ENCODE assay signal across 8 cellular contexts in the genomic region with DNA sequence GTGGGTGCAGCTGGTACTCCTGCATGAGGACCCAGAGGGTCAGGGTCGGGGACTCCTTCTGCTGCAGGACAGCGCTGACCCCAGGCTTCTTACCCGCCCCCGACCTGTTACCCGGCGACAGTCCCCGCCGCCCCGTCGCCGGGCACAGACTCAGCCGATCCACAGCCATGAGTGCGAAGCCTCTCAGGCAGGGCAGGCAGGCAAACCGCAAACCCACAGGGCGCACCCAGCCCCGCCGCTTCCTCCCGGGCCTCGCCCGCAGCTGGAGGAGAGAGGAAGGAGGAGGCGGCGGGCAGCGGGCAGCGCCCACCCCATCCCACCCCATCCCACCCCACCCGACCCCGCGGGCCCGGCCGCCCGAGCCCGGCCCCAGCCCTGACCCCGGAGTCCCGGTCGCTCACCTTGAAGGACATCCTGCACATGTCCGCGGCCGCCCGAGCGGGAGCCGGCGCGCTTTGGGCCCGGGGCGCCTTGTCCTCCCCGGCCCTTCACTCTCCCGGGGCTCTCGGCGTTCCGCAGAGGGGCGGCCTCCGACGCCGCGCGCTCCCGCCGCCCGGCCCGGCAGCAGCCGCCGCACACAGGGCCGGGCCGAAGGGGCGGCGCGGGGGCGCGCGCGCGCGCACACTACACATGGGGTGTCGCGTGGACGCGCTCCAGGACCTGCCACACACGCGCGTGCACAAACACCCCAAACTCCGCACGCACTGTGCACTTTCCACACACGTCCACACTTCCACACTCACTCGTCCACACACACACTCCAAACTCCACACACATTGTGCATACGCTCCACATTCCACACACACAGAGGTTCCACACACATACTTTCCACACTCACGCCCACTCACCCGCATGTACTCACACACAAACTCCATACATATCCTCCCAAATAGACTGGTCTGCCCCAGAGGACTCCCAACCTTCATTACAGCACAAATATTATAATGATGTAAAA. TPM values are rescaled to one million over a fixed set of nuclear protein-coding genes. Genes with fewer than 3 reads are reported as not detected.
A peak's percentile ranks its signal among the peaks of the same experiment; 100 is the strongest.
DNase-seq lines count a peak whose midpoint lies in the region; ATAC-seq, FAIRE-seq and TF ChIP-seq lines count a peak whose summit lies in the region.

A gene with protein sequence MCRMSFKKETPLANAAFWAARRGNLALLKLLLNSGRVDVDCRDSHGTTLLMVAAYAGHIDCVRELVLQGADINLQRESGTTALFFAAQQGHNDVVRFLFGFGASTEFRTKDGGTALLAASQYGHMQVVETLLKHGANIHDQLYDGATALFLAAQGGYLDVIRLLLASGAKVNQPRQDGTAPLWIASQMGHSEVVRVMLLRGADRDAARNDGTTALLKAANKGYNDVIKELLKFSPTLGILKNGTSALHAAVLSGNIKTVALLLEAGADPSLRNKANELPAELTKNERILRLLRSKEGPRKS (minus strand): TSS at position 603 of the 955 bp plus-strand sequence. CDS start 181 bp downstream, at position 422.

- peaks cover 25% of the 10 kb centered on the region for H3K4me1 Mint-ChIP-seq in activated CD8-positive, alpha-beta T cell treated with anti-CD3 and anti-CD28 coated beads, Interleukin-2, amount 10 ng/mL, durations not matched to agents 7 days and 5 days (ENCODE audit: low read depth)
- peaks cover 3% of the 10 kb centered on the region for H3K4me1 Mint-ChIP-seq in endothelial cell (ENCODE audit: unreplicated experiment)
- peaks cover 31% of the 10 kb centered on the region for H3K4me1 Mint-ChIP-seq in stimulated activated effector memory CD8-positive, alpha-beta T cell treated with anti-CD3 and anti-CD28 coated beads, Interleukin-12 subunit alpha, Interleukin-12 subunit beta, amount 100 ng/mL, for 72 hours

- H3K27me3 ChIP-seq in MM.1S (replicated peaks; ENCODE audit: insufficient read depth, low read length) = peaks cover 4% of the 10 kb centered on the region; the same call in 1 of the 2 replicates

- no peaks in the 10 kb centered on the region for H3K79me2 ChIP-seq in MM.1S (ENCODE audit: low read length)

- no peak within 1 kb of the TSS for H3K27ac ChIP-seq in MM.1S (ENCODE audit: low read length)

- no peaks in the 10 kb centered on the region for H3K9me3 ChIP-seq in MM.1S (replicated peaks; ENCODE audit: insufficient read depth, low read length)

- H3K36me3 Mint-ChIP-seq in activated CD8-positive, alpha-beta T cell treated with anti-CD3 and anti-CD28 coated beads, Interleukin-2, amount 10 ng/mL, durations not matched to agents 7 days and 5 days (ENCODE audit: low read depth) = no peaks in the 10 kb centered on the region
- peaks cover 4% of the 10 kb centered on the region for H3K36me3 Mint-ChIP-seq in endothelial cell (ENCODE audit: low read depth, unreplicated experiment)
- H3K36me3 Mint-ChIP-seq in stimulated activated effector memory CD8-positive, alpha-beta T cell treated with anti-CD3 and anti-CD28 coated beads, Interleukin-12 subunit alpha, Interleukin-12 subunit beta, amount 100 ng/mL, for 72 hours = peaks cover 6% of the 10 kb centered on the region

- no peak within 1 kb of the TSS for H3K9ac ChIP-seq in MM.1S (ENCODE audit: low read length)

- H4K20me1 ChIP-seq in MM.1S (ENCODE audit: insufficient read depth, low read length) = no peaks in the 10 kb centered on the region

- TF ChIP-seq CTCF in MM.1S (IDR thresholded peaks at IDR 0.05; ENCODE audit: low read length) (no peak), endothelial cell (IDR thresholded peaks at IDR 0.05; ENCODE audit: unreplicated experiment) (no peak)

- POLR2A ChIA-PET in activated CD8-positive, alpha-beta T cell treated with anti-CD3 and anti-CD28 coated beads, Interleukin-2, amount 10 ng/mL, durations not matched to agents 7 days and 5 days (lab: Charles Lee) = no interaction called here

- 0 out of 2 replicates have a peak, but pooled peaks cover 3% of the 10 kb centered on the region for H3K4me1 ChIP-seq in MM.1S (ENCODE audit: low read length)

- peak; percentile 78 for ATAC-seq in activated CD8-positive, alpha-beta T cell treated with anti-CD3 and anti-CD28 coated beads, Interleukin-2, amount 10 ng/mL, durations not matched to agents 7 days and 5 days
- peak; percentile 84 for ATAC-seq in stimulated activated effector memory CD8-positive, alpha-beta T cell treated with anti-CD3 and anti-CD28 coated beads, Interleukin-12 subunit alpha, Interleukin-12 subunit beta, amount 100 ng/mL, for 72 hours

- no peaks in the 10 kb centered on the region for H3K9me3 Mint-ChIP-seq in activated CD8-positive, alpha-beta T cell treated with anti-CD3 and anti-CD28 coated beads, Interleukin-2, amount 10 ng/mL, durations not matched to agents 7 days and 5 days (ENCODE audit: insufficient read depth)
- H3K9me3 Mint-ChIP-seq in endothelial cell (ENCODE audit: unreplicated experiment) = no peaks in the 10 kb centered on the region
- H3K9me3 Mint-ChIP-seq in stimulated activated effector memory CD8-positive, alpha-beta T cell treated with anti-CD3 and anti-CD28 coated beads, Interleukin-12 subunit alpha, Interleukin-12 subunit beta, amount 100 ng/mL, for 72 hours = no peaks in the 10 kb centered on the region

- H3K9me2 ChIP-seq in MM.1S (replicated peaks; ENCODE audit: insufficient read depth, low read length) = no peaks in the 10 kb centered on the region

- H3K4me3 ChIP-seq in MM.1S (ENCODE audit: low read length) = peak within 1 kb of the TSS; percentile 26; the same call in 1 of the 2 replicates

- peak within 1 kb of the TSS; percentile 69 for H3K4me3 Mint-ChIP-seq in activated CD8-positive, alpha-beta T cell treated with anti-CD3 and anti-CD28 coated beads, Interleukin-2, amount 10 ng/mL, durations not matched to agents 7 days and 5 days
- peak within 1 kb of the TSS; percentile 92 for H3K4me3 Mint-ChIP-seq in endothelial cell (ENCODE audit: unreplicated experiment)
- peak within 1 kb of the TSS; percentile 69 for H3K4me3 Mint-ChIP-seq in stimulated activated effector memory CD8-positive, alpha-beta T cell treated with anti-CD3 and anti-CD28 coated beads, Interleukin-12 subunit alpha, Interleukin-12 subunit beta, amount 100 ng/mL, for 72 hours

- peak; percentile 9 for FAIRE-seq in GM12891 (lab: Jason Lieb, UNC)

- H3K27ac Mint-ChIP-seq in activated CD8-positive, alpha-beta T cell treated with anti-CD3 and anti-CD28 coated beads, Interleukin-2, amount 10 ng/mL, durations not matched to agents 7 days and 5 days = peak within 1 kb of the TSS; percentile 40
- peak within 1 kb of the TSS; percentile 6 for H3K27ac Mint-ChIP-seq in endothelial cell (ENCODE audit: unreplicated experiment)
- H3K27ac Mint-ChIP-seq in stimulated activated effector memory CD8-positive, alpha-beta T cell treated with anti-CD3 and anti-CD28 coated beads, Interleukin-12 subunit alpha, Interleukin-12 subunit beta, amount 100 ng/mL, for 72 hours = no peak within 1 kb of the TSS

- no peaks in the 10 kb centered on the region for H3K36me3 ChIP-seq in MM.1S (replicated peaks; ENCODE audit: insufficient read depth, low read length)

- no peak within 1 kb of the TSS for H2AFZ ChIP-seq in MM.1S (ENCODE audit: low read length)

- peak within 1 kb of the TSS; percentile 52 for H3K4me2 ChIP-seq in MM.1S (ENCODE audit: low read depth, low read length)

- CTCF ChIA-PET in activated CD8-positive, alpha-beta T cell treated with anti-CD3 and anti-CD28 coated beads, Interleukin-2, amount 10 ng/mL, durations not matched to agents 7 days and 5 days (lab: Charles Lee) = interaction anchor here (1.6 kb wide), 1 partner anchor 40 kb away, joined by 3 read pairs; no protein-coding TSS in a partner anchor

- H3K27me3 Mint-ChIP-seq in activated CD8-positive, alpha-beta T cell treated with anti-CD3 and anti-CD28 coated beads, Interleukin-2, amount 10 ng/mL, durations not matched to agents 7 days and 5 days (ENCODE audit: low read depth) = peaks cover 62% of the 10 kb centered on the region
- H3K27me3 Mint-ChIP-seq in endothelial cell (ENCODE audit: unreplicated experiment) = peaks cover 5% of the 10 kb centered on the region

- no peaks in the 10 kb centered on the region for H3F3A ChIP-seq in MM.1S (ENCODE audit: insufficient read depth, low read length)

- DNase-seq in GM12891 (ENCODE audit: insufficient read length, low spot score) = peak; percentile 41
- peak; percentile 23 for DNase-seq in MM.1S
- peak; percentile 76 for DNase-seq in activated CD8-positive, alpha-beta T cell treated with anti-CD3 and anti-CD28 coated beads, Interleukin-2, amount 10 ng/mL, durations not matched to agents 7 days and 5 days
- DNase-seq in endothelial cell (ENCODE audit: low spot score) = peak; percentile 29
- peak; percentile 3 for DNase-seq in midbrain (lab: John Stamatoyannopoulos, UW)
- peak; percentile 33 to 64 for DNase-seq in stimulated activated effector memory CD8-positive, alpha-beta T cell treated with anti-CD3 and anti-CD28 coated beads, Interleukin-12 subunit alpha, Interleukin-12 subunit beta, amount 100 ng/mL, for 72 hours (ENCODE audit: low spot score in 2 of 2)
- DNase-seq in amniotic stem cell (lab: John Stamatoyannopoulos, UW) = no peak
- no peak for DNase-seq in GF-D8 (lab: John Stamatoyannopoulos, UW)

- no peak for TF ChIP-seq POLR2A in GM12891 (IDR thresholded peaks at IDR 0.05; ENCODE audit: low read depth, low read length)

TF ChIP-seq in GM12891, 5 proteins besides CTCF, POLR2A, EP300 and RAD21:
- TF ChIP-seq POU2F2 (IDR thresholded peaks at IDR 0.05; ENCODE audit: low read depth, low read length) (no peak), SPI1 (IDR thresholded peaks at IDR 0.05; ENCODE audit: low read depth, low read length) (no peak), POLR2AphosphoS5 (IDR thresholded peaks at IDR 0.05; ENCODE audit: low read depth, low read length) (no peak), TAF1 (IDR thresholded peaks at IDR 0.05; ENCODE audit: low read depth, low read length) (no peak), PAX5 (IDR thresholded peaks at IDR 0.05; ENCODE audit: insufficient read depth, low read length, severe bottlenecking) (no peak)

RNA-seq across cellular contexts. Expression of the gene that starts here (rescaled TPM):
- 0.85 TPM for polyA plus RNA-seq in GM12891 (2012; ENCODE audit: low read depth, missing spikeins)
- not detected for total RNA-seq in activated CD8-positive, alpha-beta T cell treated with anti-CD3 and anti-CD28 coated beads, Interleukin-2, amount 10 ng/mL, durations not matched to agents 7 days and 5 days
- not detected for total RNA-seq in endothelial cell (ENCODE audit: unreplicated experiment)

Comparison
In these comparisons a context has a peak if more than half of its experiments do, and no peak if none do; other contexts are left out.
1. Peak in DNase-seq and ATAC-seq in activated CD8-positive, alpha-beta T cell treated with anti-CD3 and anti-CD28 coated beads, Interleukin-2, amount 10 ng/mL, durations not matched to agents 7 days and 5 days; RNA of the gene not detected or under 1 TPM.
2. Peak in DNase-seq in endothelial cell; RNA of the gene not detected or under 1 TPM.
3. DNase-seq: peak in GM12891 (single experiment), MM.1S (single experiment), midbrain (single experiment) and stimulated activated effector memory CD8-positive, alpha-beta T cell treated with anti-CD3 and anti-CD28 coated beads, Interleukin-12 subunit alpha, Interleukin-12 subunit beta, amount 100 ng/mL, for 72 hours (2 of 2); none in amniotic stem cell (single experiment) and GF-D8 (single experiment).
4. Peak in every context shown above with its lines, with median percentiles within 50 percentile points of each other: H3K4me3 Mint-ChIP-seq.